9 cellular contexts compared by ENCODE assay signal in the genomic region with DNA sequence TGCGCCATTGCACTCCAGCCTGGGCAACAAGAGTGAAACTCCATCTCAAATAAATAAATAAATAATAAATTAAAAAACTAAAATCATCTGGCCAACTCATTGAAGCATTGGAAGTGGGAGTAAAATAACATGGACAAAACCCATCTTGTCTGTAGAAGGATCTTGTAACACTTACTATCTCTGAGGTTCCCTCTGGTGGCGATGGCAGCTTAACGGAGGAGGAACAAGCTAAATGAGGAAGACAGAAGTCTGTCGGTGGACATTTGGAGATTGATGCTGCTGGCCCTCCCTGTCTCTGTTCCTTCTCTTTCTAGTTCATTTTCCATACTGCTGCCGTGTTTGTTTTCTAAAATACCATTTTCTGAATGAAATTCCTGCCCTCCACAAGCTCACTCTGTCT. TPM values are rescaled to one million over a fixed set of nuclear protein-coding genes. Genes with fewer than 3 reads are reported as not detected.
DNase-seq lines count a peak whose midpoint lies in the region; ATAC-seq and TF ChIP-seq lines count a peak whose summit lies in the region.
"Had no signal": no experiment of that assay in that cellular context is flagged by ENCODE, and none has a peak within 500 bp of the region (broad histone marks: within the 10 kb centered on the region; RNA-seq: fewer than 3 reads in every experiment).

No MANE protein-coding gene starts in this region.

- H3K27me3 Mint-ChIP-seq in activated naive CD8-positive, alpha-beta T cell treated with anti-CD3 and anti-CD28 coated beads for 36 hours = no peaks in the 10 kb centered on the region
- H3K27me3 Mint-ChIP-seq in activated naive CD8-positive, alpha-beta T cell treated with anti-CD3 and anti-CD28 coated beads, Interleukin-2, amount 50 U/mL, for 24 hours = no peaks in the 10 kb centered on the region

- no peak overlapping the region for H3K4me3 ChIP-seq in tibial nerve
- H3K4me3 ChIP-seq: body of pancreas had no signal

- peak in 1 of 5 experiments; percentile 32 for TF ChIP-seq CTCF in tibial nerve (IDR thresholded peaks at IDR 0.05)

- peaks cover 39% of the 10 kb centered on the region for H3K36me3 Mint-ChIP-seq in activated naive CD8-positive, alpha-beta T cell treated with anti-CD3 and anti-CD28 coated beads for 36 hours
- peaks cover 72% of the 10 kb centered on the region for H3K36me3 Mint-ChIP-seq in activated naive CD8-positive, alpha-beta T cell treated with anti-CD3 and anti-CD28 coated beads, Interleukin-2, amount 50 U/mL, for 24 hours (ENCODE audit: low read depth)

- no peak for ATAC-seq in activated naive CD8-positive, alpha-beta T cell treated with anti-CD3 and anti-CD28 coated beads, Interleukin-2, amount 50 U/mL, for 24 hours
- ATAC-seq in left cardiac atrium = peak in 1 of 2 donors; percentile 29
- no peak for ATAC-seq in GM18858 (IDR thresholded peaks at IDR 0.05; ENCODE audit: unreplicated experiment)
- ATAC-seq: body of pancreas had no signal

- DNase-seq in activated naive CD8-positive, alpha-beta T cell treated with anti-CD3 and anti-CD28 coated beads for 36 hours = no peak
- DNase-seq in activated naive CD8-positive, alpha-beta T cell treated with anti-CD3 and anti-CD28 coated beads, Interleukin-2, amount 50 U/mL, for 24 hours = no peak
- DNase-seq in SKM-1 treated with dmso at 0.1 percent for 144 hours (lab: John Stamatoyannopoulos, UW; ENCODE audit: unreplicated experiment) (peak; percentile 38), left cardiac atrium (peak; percentile 40), tibial nerve (ENCODE audit: low spot score in 2 of 2) (peak; percentile 29 to 66), T-helper 1 cell (no peak)
- no peak for DNase-seq in stimulated activated CD4-positive, alpha-beta T cell treated with anti-CD3 and anti-CD28 coated beads, Interleukin-2, amount 100 ng/mL, for 24 hours

- H3K27ac ChIP-seq in tibial nerve = no peak overlapping the region
- H3K27ac ChIP-seq: body of pancreas had no signal

- H3K27me3 ChIP-seq in tibial nerve = no peaks in the 10 kb centered on the region
- H3K27me3 ChIP-seq: body of pancreas had no signal

- H3K27ac Mint-ChIP-seq in activated naive CD8-positive, alpha-beta T cell treated with anti-CD3 and anti-CD28 coated beads for 36 hours = peak overlapping the region; percentile 55
- H3K27ac Mint-ChIP-seq in activated naive CD8-positive, alpha-beta T cell treated with anti-CD3 and anti-CD28 coated beads, Interleukin-2, amount 50 U/mL, for 24 hours = no peak overlapping the region

- TF ChIP-seq EP300 in tibial nerve (IDR thresholded peaks at IDR 0.05) = peak in 1 of 2 donors; percentile 13

- intact Hi-C loops in left cardiac atrium (cut with DNase I) = loop anchor here in 1 of 2 donors (5.0 kb wide), 1 partner anchor 139 kb away; no protein-coding TSS in a partner anchor

- no peaks in the 10 kb centered on the region for H3K9me3 Mint-ChIP-seq in activated naive CD8-positive, alpha-beta T cell treated with anti-CD3 and anti-CD28 coated beads for 36 hours
- H3K9me3 Mint-ChIP-seq in activated naive CD8-positive, alpha-beta T cell treated with anti-CD3 and anti-CD28 coated beads, Interleukin-2, amount 50 U/mL, for 24 hours = no peaks in the 10 kb centered on the region

- peaks cover 0 to 86% (median 2%) of the 10 kb centered on the region in 3 donors for H3K36me3 ChIP-seq in tibial nerve

- H3K4me3 Mint-ChIP-seq in activated naive CD8-positive, alpha-beta T cell treated with anti-CD3 and anti-CD28 coated beads for 36 hours = no peak overlapping the region
- no peak overlapping the region for H3K4me3 Mint-ChIP-seq in activated naive CD8-positive, alpha-beta T cell treated with anti-CD3 and anti-CD28 coated beads, Interleukin-2, amount 50 U/mL, for 24 hours

- 50 to 56% methylated on average over 5 of the region's 5 CpGs for WGBS in tibial nerve, 2 donors

- peaks cover 4% of the 10 kb centered on the region for H3K4me1 Mint-ChIP-seq in activated naive CD8-positive, alpha-beta T cell treated with anti-CD3 and anti-CD28 coated beads for 36 hours
- peaks cover 6% of the 10 kb centered on the region for H3K4me1 Mint-ChIP-seq in activated naive CD8-positive, alpha-beta T cell treated with anti-CD3 and anti-CD28 coated beads, Interleukin-2, amount 50 U/mL, for 24 hours

- no peak for TF ChIP-seq POLR2A in tibial nerve (IDR thresholded peaks at IDR 0.05)

- H3K9me3 ChIP-seq in tibial nerve = no peaks in the 10 kb centered on the region
- H3K9me3 ChIP-seq: body of pancreas had no signal

- no peaks in the 10 kb centered on the region for H3K4me1 ChIP-seq in tibial nerve
- H3K4me1 ChIP-seq: body of pancreas had no signal

RNA-seq across cellular contexts. Expression of a gene that starts 43.4 kb away (rescaled TPM):
- 10 to 100 TPM; 25.1 to 28.9 TPM for total RNA-seq in activated naive CD8-positive, alpha-beta T cell treated with anti-CD3 and anti-CD28 coated beads for 36 hours
- 10 to 100 TPM; 19.0 to 24.1 TPM for total RNA-seq in left cardiac atrium
- 10 to 100 TPM; 32.4 to 49.4 (median 38.4) TPM for total RNA-seq in tibial nerve

Comparison
In these comparisons a context has a peak if more than half of its experiments do, and no peak if none do; other contexts are left out.
1. DNase-seq: peak in SKM-1 treated with dmso at 0.1 percent for 144 hours (single experiment), left cardiac atrium (single experiment) and tibial nerve (2 of 2); none in activated naive CD8-positive, alpha-beta T cell treated with anti-CD3 and anti-CD28 coated beads for 36 hours (single experiment), activated naive CD8-positive, alpha-beta T cell treated with anti-CD3 and anti-CD28 coated beads, Interleukin-2, amount 50 U/mL, for 24 hours (single experiment), T-helper 1 cell (0 of 5) and stimulated activated CD4-positive, alpha-beta T cell treated with anti-CD3 and anti-CD28 coated beads, Interleukin-2, amount 100 ng/mL, for 24 hours (0 of 2).